8 cellular contexts compared by ENCODE assay signal in the genomic region with DNA sequence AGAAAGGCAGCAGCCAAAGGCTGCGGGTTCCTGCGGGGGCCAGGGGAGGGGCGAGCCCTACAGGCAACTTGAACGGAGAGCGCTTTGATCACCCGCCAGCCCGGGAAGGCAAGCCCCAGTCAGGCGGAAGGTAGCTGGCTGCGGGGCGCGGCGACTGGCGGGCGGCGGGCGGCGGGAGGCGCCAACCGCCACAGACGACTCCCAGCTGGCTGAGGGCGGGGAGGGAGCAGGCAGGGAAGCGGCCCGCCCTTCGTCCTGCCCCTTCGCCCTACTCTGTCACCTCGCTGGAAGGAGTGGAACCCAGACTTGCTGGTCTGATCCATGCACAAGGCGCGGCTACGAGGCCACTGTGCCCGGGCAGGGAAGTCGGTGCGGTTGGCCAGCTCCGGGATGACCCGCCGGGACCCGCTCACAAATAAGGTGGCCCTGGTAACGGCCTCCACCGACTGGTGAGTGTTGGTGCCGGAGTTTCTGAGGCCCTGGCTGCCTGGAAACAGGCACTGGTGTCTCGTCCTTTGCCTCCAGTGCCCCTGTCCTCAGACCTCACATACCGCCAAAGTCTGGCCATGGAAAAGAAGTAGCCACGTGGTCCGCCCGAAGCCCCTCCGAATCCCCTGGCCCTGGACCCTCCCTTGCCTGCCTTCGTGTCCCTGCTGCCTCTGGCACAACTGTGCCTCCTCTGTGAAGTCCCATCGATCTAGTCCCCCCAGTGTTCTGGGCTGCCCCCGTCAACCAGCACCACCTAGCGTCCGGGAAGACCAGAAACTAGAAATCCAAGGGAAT. TPM values are rescaled to one million over a fixed set of nuclear protein-coding genes. Genes with fewer than 3 reads are reported as not detected.
A peak's percentile ranks its signal among the peaks of the same experiment; 100 is the strongest.
DNase-seq lines count a peak whose midpoint lies in the region; ATAC-seq and TF ChIP-seq lines count a peak whose summit lies in the region.
"Not testable (repeated sequence)": the region's sequence is repeated elsewhere in the genome, so short reads cannot be mapped to it uniquely, and the experiment has no call there.

No MANE protein-coding gene starts in this region.

- H3K23ac ChIP-seq in IMR-90 (ENCODE audit: low read depth, low read length): not testable (repeated sequence)

- peak overlapping the region; percentile 24 to 76 for H4K8ac ChIP-seq in IMR-90 (ENCODE audit: low read depth in 2 of 2, low read length in 2 of 2)

- in situ Hi-C loops in IMR-90 (cut with MboI; ENCODE audit: low sequenced_read_pairs): loop anchor here (10.0 kb wide), 1 partner anchor 52 kb away; the partner anchor contains the start of gene DHRS4L2

- not testable (repeated sequence) for BruUV-seq in IMR-90 (replicated peaks; lab: Mats Ljungman, UMichigan)

- CTCF ChIA-PET in IMR-90 (lab: Yijun Ruan, JAX): interaction anchor here (0.9 to 1.0 kb wide), 2 partner anchors 59 to 126 kb away, joined by 3 to 4 read pairs; no protein-coding TSS in a partner anchor

- H2BK20ac ChIP-seq in IMR-90 (ENCODE audit: low read depth, low read length): not testable (repeated sequence)

- not testable (repeated sequence) for H4K20me1 ChIP-seq in IMR-90 (ENCODE audit: insufficient read depth, low read length)

- H2BK120ac ChIP-seq in IMR-90 (ENCODE audit: low read depth, low read length): not testable (repeated sequence)

- WGBS in IMR-90 (ENCODE audit: extremely low coverage in 2 of 2, insufficient read length in 1 of 2), 2 experiments: 1% methylated on average over 24 of the region's 50 CpGs; no CpG with 5 or more reads in 1 of the 2 experiments

- ATAC-seq in GM21390 (IDR thresholded peaks at IDR 0.05; ENCODE audit: unreplicated experiment) (peak; percentile 74), IMR-90 (ENCODE audit: low read depth) (peak; percentile 94)

- H3K9me3 ChIP-seq in IMR-90 (ENCODE audit: control insufficient read depth, insufficient read depth, low read length); endocrine pancreas (ENCODE audit: control insufficient read depth, low read length): not testable (repeated sequence)

- H3K36me3 ChIP-seq in IMR-90 (ENCODE audit: control insufficient read depth, insufficient read depth, low read length); endocrine pancreas (ENCODE audit: control insufficient read depth, insufficient read depth, low read length): not testable (repeated sequence)

- not testable (repeated sequence) for H3K9me1 ChIP-seq in IMR-90 (ENCODE audit: insufficient read depth, low read length)

- not testable (repeated sequence) for H3K18ac ChIP-seq in IMR-90 (ENCODE audit: low read depth, low read length)

- not testable (repeated sequence) for H2BK5ac ChIP-seq in IMR-90 (ENCODE audit: low read depth, low read length, poor library complexity, severe bottlenecking)

- H4K91ac ChIP-seq in IMR-90 (ENCODE audit: insufficient read depth, low read depth, low read length): 0 out of 2 replicates have a peak overlapping the region, but pooled peaks have one; percentile 38

- H3K56ac ChIP-seq in IMR-90 (ENCODE audit: extremely low read depth, insufficient read depth, low read length): not testable (repeated sequence)

- peak; percentile 53 for TF ChIP-seq RAD21 in IMR-90 (IDR thresholded peaks at IDR 0.05; ENCODE audit: low read length)

- H3K9ac ChIP-seq in IMR-90 (ENCODE audit: low read depth, low read length): peak overlapping the region; percentile 60
- H3K9ac ChIP-seq in endocrine pancreas (ENCODE audit: control insufficient read depth, insufficient read depth, low read length): peak overlapping the region; percentile 73

- TF ChIP-seq POLR2A in IMR-90 (IDR thresholded peaks at IDR 0.05; ENCODE audit: low read depth, low read length): not testable (repeated sequence)

- peak overlapping the region; percentile 87 for H2AFZ ChIP-seq in IMR-90 (replicated peaks; ENCODE audit: low read length, poor library complexity)

- not testable (repeated sequence) for H2BK15ac ChIP-seq in IMR-90 (ENCODE audit: low read depth, low read length)

- H3K14ac ChIP-seq in IMR-90 (replicated peaks; ENCODE audit: low read depth, low read length): peak overlapping the region; percentile 15; the same call in 1 of the 2 replicates

- DNase-seq in CMK (ENCODE audit: low read depth) (peak; percentile 24), IMR-90 (peak; percentile 49), NOMO-1 treated with DMSO at 0.1 percent for 48 hours (lab: John Stamatoyannopoulos, UW; ENCODE audit: unreplicated experiment) (peak; percentile 62), lung microvascular endothelial cell (ENCODE audit: low read depth in 2 of 2) (peak; percentile 70 to 79)
- peak; percentile 70 for DNase-seq in activated CD8-positive, alpha-beta memory T cell treated with anti-CD3 and anti-CD28 coated beads, Interleukin-2, amount 50 U/mL, for 4 hours
- DNase-seq in stimulated activated CD4-positive, alpha-beta T cell treated with anti-CD3 and anti-CD28 coated beads, Interleukin-4, amount 100 ng/mL, for 4 hours: peak; percentile 58 to 63

- H3K4me2 ChIP-seq in IMR-90 (ENCODE audit: low read depth, low read length): peak overlapping the region; percentile 90

- H3K27me3 ChIP-seq in IMR-90 (ENCODE audit: control insufficient read depth, insufficient read depth, low read length); endocrine pancreas (ENCODE audit: control insufficient read depth, insufficient read depth, low read length): not testable (repeated sequence)

- TF ChIP-seq CTCF in IMR-90 (conservative IDR thresholded peaks at IDR 0.05; ENCODE audit: low read depth, low read length): peak; percentile 67

- H3K4ac ChIP-seq in IMR-90 (ENCODE audit: low read depth, low read length): peak overlapping the region; percentile 44; the same call in 1 of the 2 replicates

- intact Hi-C loops in IMR-90 (cut with micrococcal nuclease): loop anchor here (1.0 kb wide), 1 partner anchor 22 kb away; no protein-coding TSS in a partner anchor

- dilution Hi-C loops in IMR-90 (cut with HindIII; ENCODE audit: low sequenced_read_pairs, unreplicated experiment): not testable (repeated sequence)

- H3K4me3 ChIP-seq in IMR-90 (ENCODE audit: insufficient read depth, low read depth, low read length): peak overlapping the region; percentile 55
- peak overlapping the region; percentile 24 for H3K4me3 ChIP-seq in endocrine pancreas (ENCODE audit: control insufficient read depth, insufficient read depth, low read length)

- H4K5ac ChIP-seq in IMR-90 (ENCODE audit: low read depth, low read length): peak overlapping the region; percentile 21; the same call in 1 of the 2 replicates

- not testable (repeated sequence) for H2AK5ac ChIP-seq in IMR-90 (ENCODE audit: low read depth, low read length)

- POLR2A ChIA-PET in IMR-90 (lab: Charles Lee; ENCODE audit: unreplicated experiment): interaction anchor here (0.6 kb wide), 1 partner anchor 826 kb away, joined by 4 read pairs; no protein-coding TSS in a partner anchor

- H3K4me1 ChIP-seq in IMR-90 (ENCODE audit: control insufficient read depth, insufficient read depth, low read length); endocrine pancreas (ENCODE audit: control insufficient read depth, insufficient read depth, low read length): not testable (repeated sequence)

- H3K79me1 ChIP-seq in IMR-90 (ENCODE audit: low read depth in 1 of 2, low read length in 2 of 2): not testable (repeated sequence)

- peak overlapping the region; percentile 37 for H3K27ac ChIP-seq in IMR-90 (ENCODE audit: insufficient read depth, low read length)

- H2AK9ac ChIP-seq in IMR-90 (replicated peaks; ENCODE audit: low read depth, low read length, poor library complexity): peak overlapping the region; percentile 42

TF ChIP-seq in IMR-90, 13 proteins besides CTCF, POLR2A, EP300 and RAD21:
- peak; percentile 63; the same call in 1 of the 2 replicates for TF ChIP-seq MAZ (IDR thresholded peaks at IDR 0.05; ENCODE audit: borderline replicate concordance, low read depth, low read length)
- TF ChIP-seq SMC3 (IDR thresholded peaks at IDR 0.05; ENCODE audit: low read depth, low read length): peak; percentile 35; the same call in 1 of the 2 replicates

RNA-seq across cellular contexts. Expression of gene CARMIL3, which starts 15.4 kb away (rescaled TPM):
- under 0.01 TPM in 1 of 2 replicates, not detected in the other for total RNA-seq in IMR-90 (2012; rRNA removed)
- polyA plus RNA-seq in IMR-90 (2012; rRNA removed): 0.03 TPM in 1 of 2 replicates, not detected in the other
- 0.01 TPM in 1 of 2 replicates, not detected in the other for polyA plus RNA-seq in IMR-90 (2012; cell fraction: cytosol; rRNA removed)
- polyA plus RNA-seq in IMR-90 (2012; cell fraction: nucleus; rRNA removed; ENCODE audit: low replicate concordance): 0.10 and 0.23 TPM in 2 replicates
- under 0.01 TPM in 1 of 2 replicates, not detected in the other for total RNA-seq in lung microvascular endothelial cell

RNA-seq across cellular contexts. Expression of gene CPNE6, which starts 35.0 kb away (rescaled TPM):
- not detected in 2 replicates for total RNA-seq in IMR-90 (2012; rRNA removed)
- polyA plus RNA-seq in IMR-90 (2012; rRNA removed): not detected in 2 replicates
- not detected in 2 replicates for polyA plus RNA-seq in IMR-90 (2012; cell fraction: cytosol; rRNA removed)
- 0.09 TPM in 1 of 2 replicates, not detected in the other for polyA plus RNA-seq in IMR-90 (2012; cell fraction: nucleus; rRNA removed; ENCODE audit: low replicate concordance)
- not detected in 2 replicates for total RNA-seq in lung microvascular endothelial cell

RNA-seq across cellular contexts. Expression of gene DHRS4L2, which starts 47.6 kb away (rescaled TPM):
- 11.1 and 12.5 TPM in 2 replicates for total RNA-seq in IMR-90 (2012; rRNA removed)
- polyA plus RNA-seq in IMR-90 (2012; rRNA removed): 17.3 and 19.6 TPM in 2 replicates
- 12.7 and 16.3 TPM in 2 replicates for polyA plus RNA-seq in IMR-90 (2012; cell fraction: cytosol; rRNA removed)
- 7.9 and 8.3 TPM in 2 replicates for polyA plus RNA-seq in IMR-90 (2012; cell fraction: nucleus; rRNA removed; ENCODE audit: low replicate concordance)
- total RNA-seq in lung microvascular endothelial cell: 9.4 and 9.5 TPM in 2 replicates

RNA-seq across cellular contexts. Expression of gene PCK2, which starts 57.7 kb away (rescaled TPM):
- total RNA-seq in IMR-90 (2012; rRNA removed) (11.1 and 13.4 TPM in 2 replicates), lung microvascular endothelial cell (7.6 and 9.7 TPM in 2 replicates)
- polyA plus RNA-seq in IMR-90 (2012; rRNA removed): 23.9 and 29.4 TPM in 2 replicates
- polyA plus RNA-seq in IMR-90 (2012; cell fraction: cytosol; rRNA removed): 22.8 and 50.7 TPM in 2 replicates
- 32.9 and 58.5 TPM in 2 replicates for polyA plus RNA-seq in IMR-90 (2012; cell fraction: nucleus; rRNA removed; ENCODE audit: low replicate concordance)

Comparison
In these comparisons a context has a peak if more than half of its experiments do, and no peak if none do; other contexts are left out.
1. Peak in every context shown above with its lines: DNase-seq, ATAC-seq, H3K4me3 ChIP-seq and H3K27ac ChIP-seq.
2. DNase-seq: peak in every context shown above with its lines; median percentile 74 in lung microvascular endothelial cell; 70 in activated CD8-positive, alpha-beta memory T cell treated with anti-CD3 and anti-CD28 coated beads, Interleukin-2, amount 50 U/mL, for 4 hours; 62 in NOMO-1 treated with DMSO at 0.1 percent for 48 hours; 60 in stimulated activated CD4-positive, alpha-beta T cell treated with anti-CD3 and anti-CD28 coated beads, Interleukin-4, amount 100 ng/mL, for 4 hours; 49 in IMR-90; 24 in CMK.